ENCODE assay signal across 8 cellular contexts in the genomic region with DNA sequence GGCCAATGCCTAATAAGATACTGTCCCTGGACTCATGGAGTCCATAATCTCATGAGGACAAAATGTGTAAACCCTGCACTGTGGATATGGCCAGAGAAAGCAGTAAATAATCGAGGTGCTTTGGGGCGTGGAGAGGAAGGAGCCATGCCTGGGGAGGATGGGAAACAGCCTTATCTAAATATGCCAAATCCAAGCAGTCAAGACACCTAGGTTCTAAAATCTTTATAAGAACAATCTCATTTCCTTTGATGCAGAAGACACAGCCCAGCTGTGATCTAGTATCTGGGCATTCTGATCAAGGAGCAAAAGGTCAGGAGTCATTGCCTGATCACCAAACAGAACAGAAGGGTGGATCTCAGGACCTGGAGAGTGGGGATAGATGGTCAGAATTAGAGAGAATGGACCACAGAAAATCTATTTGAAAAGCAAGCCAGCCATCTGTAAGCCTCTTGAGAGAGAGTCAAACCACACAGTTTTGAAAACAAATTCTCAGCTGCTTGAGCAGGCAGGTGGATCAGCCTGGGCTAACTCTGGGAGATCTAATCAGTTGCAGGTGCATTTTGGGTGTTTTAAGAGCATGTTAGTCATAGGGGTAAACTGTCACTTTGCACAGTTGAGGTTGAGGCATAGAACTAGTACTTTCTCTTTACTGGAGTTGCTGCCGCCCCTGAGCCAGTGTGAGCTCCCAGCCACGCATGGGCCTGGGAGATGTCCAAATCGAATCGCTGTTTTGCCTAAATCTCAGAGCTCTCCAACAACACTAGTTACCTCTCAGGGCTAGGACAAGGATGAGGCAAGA.
DNase-seq lines count a peak whose midpoint lies in the region; ATAC-seq and TF ChIP-seq lines count a peak whose summit lies in the region.
"Had no signal": no experiment of that assay in that cellular context is flagged by ENCODE, and none has a peak within 500 bp of the region (broad histone marks: within the 10 kb centered on the region; RNA-seq: fewer than 3 reads in every experiment).

No MANE protein-coding gene starts in this region.

- TF ChIP-seq POLR2A in heart left ventricle (IDR thresholded peaks at IDR 0.05), result no peak

- H3K27ac ChIP-seq in GM23248, result no peak overlapping the region
- no peak overlapping the region for H3K27ac ChIP-seq in heart left ventricle

- intact Hi-C loops in heart left ventricle (cut with DNase I), result no loop called here

- H3F3A ChIP-seq in GM23248 (ENCODE audit: insufficient read depth), result peaks cover 18% of the 10 kb centered on the region; the same call in 1 of the 2 replicates

- H3K9me2 ChIP-seq in GM23248 (ENCODE audit: insufficient read depth), result no peaks in the 10 kb centered on the region

- H3K27me3 ChIP-seq in GM23248 (replicated peaks; ENCODE audit: insufficient read depth), result no peaks in the 10 kb centered on the region
- no peaks in the 10 kb centered on the region for H3K27me3 ChIP-seq in heart left ventricle

- H3K9me3 ChIP-seq in GM23248 (ENCODE audit: low read depth) (no peaks in the 10 kb centered on the region), heart left ventricle (no peaks in the 10 kb centered on the region)

- H3K4me3 ChIP-seq in GM23248 (no peak overlapping the region), heart left ventricle (no peak overlapping the region)

- ATAC-seq in GM18861 (IDR thresholded peaks at IDR 0.05; ENCODE audit: unreplicated experiment) (peak; percentile 71), GM21515 (IDR thresholded peaks at IDR 0.05; ENCODE audit: unreplicated experiment) (peak; percentile 93), HG03521 (IDR thresholded peaks at IDR 0.05; ENCODE audit: unreplicated experiment) (peak; percentile 84), heart left ventricle (no peak)
- ATAC-seq: HCT116 had no signal

- H3K36me3 ChIP-seq in GM23248 (ENCODE audit: low read depth) (no peaks in the 10 kb centered on the region), heart left ventricle (no peaks in the 10 kb centered on the region)

- H3K4me1 ChIP-seq in GM23248 (ENCODE audit: insufficient read depth) (peaks cover 28% of the 10 kb centered on the region), heart left ventricle (peaks cover 0 to 53% (median 0%) of the 10 kb centered on the region in 12 donors)

- in situ Hi-C loops in GM23248 (cut with MboI), result no loop called here

- no peak overlapping the region for H3K9ac ChIP-seq in GM23248

- H3K79me2 ChIP-seq in GM23248 (ENCODE audit: insufficient read depth), result no peaks in the 10 kb centered on the region

- no peaks in the 10 kb centered on the region for H4K20me1 ChIP-seq in GM23248 (ENCODE audit: insufficient read depth)

- 93 to 99% methylated on average over 6 of the region's 6 CpGs for WGBS in GM23248 (ENCODE audit: low coverage in 1 of 2, low lambda C conversion rate in 2 of 2, missing lambda C conversion rate in 2 of 2), 2 experiments
- WGBS in heart left ventricle, 4 donors, result 75 to 91% (median 84%) methylated on average over 6 of the region's 6 CpGs

- no peak overlapping the region for H2AFZ ChIP-seq in GM23248

- peak; percentile 16 for DNase-seq in effector CD4-positive, alpha-beta T cell
- DNase-seq in superior temporal gyrus (ENCODE audit: extremely low spot score) (no peak), GM23248 (no peak), heart left ventricle (no peak)

- no peak for TF ChIP-seq CTCF in heart left ventricle (IDR thresholded peaks at IDR 0.05)

- H3K4me2 ChIP-seq in GM23248 (ENCODE audit: unreplicated experiment), result no peak overlapping the region

Comparison
In these comparisons a context has a peak if more than half of its experiments do, and no peak if none do; other contexts are left out.
1. ATAC-seq: peak in GM18861 (single experiment), GM21515 (single experiment) and HG03521 (single experiment); none in heart left ventricle (0 of 4).